In the genomic region with DNA sequence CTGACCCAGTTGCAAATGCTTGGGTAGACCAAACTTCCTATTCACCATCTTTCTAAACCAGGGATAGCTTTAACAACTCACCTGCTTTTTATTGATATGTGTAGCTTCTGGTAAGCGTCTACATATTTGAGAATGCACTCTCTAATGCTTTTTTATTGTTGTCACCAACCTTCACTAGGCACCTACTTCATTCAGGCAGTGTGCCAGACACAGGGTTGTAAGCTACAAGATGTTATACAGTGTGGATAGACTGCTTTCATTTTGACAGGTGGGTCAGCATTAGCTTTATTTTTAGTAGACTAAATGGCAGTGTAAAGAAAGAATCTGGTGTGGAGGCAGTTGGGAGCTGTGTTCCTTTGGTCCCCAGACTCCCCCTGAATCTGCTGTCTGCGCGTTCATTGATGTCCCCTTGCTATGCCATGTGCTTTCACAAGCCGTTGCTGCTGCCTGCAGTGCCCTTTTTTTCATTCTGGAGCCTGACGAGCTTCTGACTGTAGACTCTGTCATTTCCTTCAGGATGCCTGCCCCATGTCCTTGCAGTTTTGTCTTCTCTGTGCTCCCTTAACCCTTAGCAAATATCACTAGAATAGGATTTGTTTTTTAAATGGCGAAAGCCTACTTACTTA, we compare ENCODE assay signal across 15 cellular contexts. TPM values are rescaled to one million over a fixed set of nuclear protein-coding genes. Genes with fewer than 3 reads are reported as not detected.
A peak's percentile ranks its signal among the peaks of the same experiment; 100 is the strongest.
DNase-seq lines count a peak whose midpoint lies in the region; ATAC-seq, FAIRE-seq and TF ChIP-seq lines count a peak whose summit lies in the region.
"Had no signal": no experiment of that assay in that cellular context is flagged by ENCODE, and none has a peak within 500 bp of the region (broad histone marks: within the 10 kb centered on the region; RNA-seq: fewer than 3 reads in every experiment).

No MANE protein-coding gene starts in this region.

- no peak overlapping the region for H3K4me3 Mint-ChIP-seq in astrocyte (ENCODE audit: unreplicated experiment)
- H3K4me3 Mint-ChIP-seq: CD14-positive monocyte; naive thymus-derived CD8-positive, alpha-beta T cell; T-helper 17 cell had no signal

- no peaks in the 10 kb centered on the region for H3K9me3 Mint-ChIP-seq in astrocyte (ENCODE audit: unreplicated experiment)
- H3K9me3 Mint-ChIP-seq: naive thymus-derived CD8-positive, alpha-beta T cell had no signal

- H3K9ac ChIP-seq in astrocyte (ENCODE audit: low read length), result peak overlapping the region; percentile 3

- H3K27ac ChIP-seq in astrocyte (ENCODE audit: low read depth, low read length) (no peak overlapping the region), left lung (no peak overlapping the region)
- H3K27ac ChIP-seq: PC-9, testis had no signal

- peaks cover 13% of the 10 kb centered on the region for H3K4me1 ChIP-seq in astrocyte (ENCODE audit: insufficient read depth, low read length)
- peaks cover 0 to 6% of the 10 kb centered on the region in 2 donors for H3K4me1 ChIP-seq in left lung
- H3K4me1 ChIP-seq: testis had no signal

- TF ChIP-seq CTCF in astrocyte (IDR thresholded peaks at IDR 0.05; ENCODE audit: insufficient read depth, low read depth, low read length), result no peak
- TF ChIP-seq CTCF in left lung (IDR thresholded peaks at IDR 0.05), result no peak

- no peak for FAIRE-seq in astrocyte (lab: Jason Lieb, UNC)

- peak overlapping the region; percentile 67 for H3K4me2 ChIP-seq in astrocyte (ENCODE audit: low read length)
- H3K4me2 ChIP-seq: PC-9 had no signal

- H3K4me1 Mint-ChIP-seq in astrocyte (ENCODE audit: low read depth, unreplicated experiment), result peaks cover 12% of the 10 kb centered on the region
- H3K4me1 Mint-ChIP-seq: CD14-positive monocyte had no signal

- no peak overlapping the region for H3K27ac Mint-ChIP-seq in astrocyte (ENCODE audit: unreplicated experiment)
- H3K27ac Mint-ChIP-seq: T-helper 17 cell had no signal

- H3K36me3 Mint-ChIP-seq in astrocyte (ENCODE audit: low read depth, unreplicated experiment), result no peaks in the 10 kb centered on the region

- H3K27me3 Mint-ChIP-seq in astrocyte (ENCODE audit: low read depth, unreplicated experiment), result no peaks in the 10 kb centered on the region
- H3K27me3 Mint-ChIP-seq: naive thymus-derived CD8-positive, alpha-beta T cell; T-helper 17 cell had no signal

- intact Hi-C loops in left lung (cut with DNase I), result loop anchor here in 1 of 2 donors (10.0 kb wide), 2 partner anchors 159 to 279 kb away; no protein-coding TSS in a partner anchor

- H3K9me3 ChIP-seq in astrocyte (ENCODE audit: insufficient read depth, low read depth, low read length) (no peaks in the 10 kb centered on the region), left lung (no peaks in the 10 kb centered on the region)
- H3K9me3 ChIP-seq: testis had no signal

- ATAC-seq in left lung, result peak; percentile 55
- ATAC-seq: naive thymus-derived CD8-positive, alpha-beta T cell; T-helper 17 cell had no signal

- peaks cover 26% of the 10 kb centered on the region for H4K20me1 ChIP-seq in astrocyte (ENCODE audit: insufficient read depth, low read length)

- in situ Hi-C loops in G401 (cut with HindIII; ENCODE audit: low sequenced_read_pairs), result no loop called here

- peaks cover 6% of the 10 kb centered on the region for H3K79me2 ChIP-seq in astrocyte (ENCODE audit: insufficient read depth, low read length)

- H3K27me3 ChIP-seq in astrocyte (ENCODE audit: insufficient read depth, low read length), result no peaks in the 10 kb centered on the region
- H3K27me3 ChIP-seq in left lung, result no peaks in the 10 kb centered on the region
- H3K27me3 ChIP-seq: testis had no signal

- no peak overlapping the region for H2AFZ ChIP-seq in astrocyte (ENCODE audit: low read depth, low read length)
- H2AFZ ChIP-seq: PC-9 had no signal

- peak overlapping the region; percentile 20 for H3K4me3 ChIP-seq in astrocyte (ENCODE audit: insufficient read depth, low read depth, low read length)
- no peak overlapping the region for H3K4me3 ChIP-seq in left lung
- H3K4me3 ChIP-seq: PC-9, testis had no signal

- DNase-seq in G401 (ENCODE audit: low spot score) (peak; percentile 23), NCI-H1092 (lab: John Stamatoyannopoulos, UW) (peak; percentile 39), astrocyte (ENCODE audit: low read depth) (no peak), left lung (no peak), T-helper 9 cell (no peak)
- no peak for DNase-seq in stimulated activated CD4-positive, alpha-beta T cell treated with anti-CD3 and anti-CD28 coated beads, Interleukin-15, amount 100 ng/mL, for 24 hours
- no peak for DNase-seq in stimulated activated naive CD4-positive, alpha-beta T cell treated with Interleukin-2 at 50 U/mL for 16 hours (lab: John Stamatoyannopoulos, UW)
- DNase-seq: activated CD4-positive, alpha-beta T cell treated with anti-CD3 and anti-CD28 coated beads for 4 hours; activated T-cell treated with anti-CD3 and anti-CD28 coated beads, Interleukin-2, amount 50 U/mL, for 48 hours; cortex of kidney; naive thymus-derived CD8-positive, alpha-beta T cell; PC-9; T-helper 17 cell; testis had no signal

- H3K36me3 ChIP-seq in astrocyte (ENCODE audit: insufficient read depth, low read length) (no peaks in the 10 kb centered on the region), left lung (peaks cover 0 to 7% of the 10 kb centered on the region in 2 donors)

RNA-seq across cellular contexts. Expression of gene NRF1, which starts 32.1 kb away (rescaled TPM):
- 12.9 and 23.6 TPM in 2 replicates for total RNA-seq in G401 (2014; rRNA removed; shearing (Covaris generic))
- 11.7 and 12.7 TPM in 2 replicates for total RNA-seq in astrocyte
- 10 to 100 TPM; 11.4 to 14.0 TPM for total RNA-seq in left lung

Comparison
In these comparisons a context has a peak if more than half of its experiments do, and no peak if none do; other contexts are left out.
1. DNase-seq: peak in G401 (single experiment) and NCI-H1092 (single experiment); none in astrocyte (single experiment), left lung (0 of 2), stimulated activated CD4-positive, alpha-beta T cell treated with anti-CD3 and anti-CD28 coated beads, Interleukin-15, amount 100 ng/mL, for 24 hours (single experiment), T-helper 9 cell (single experiment) and stimulated activated naive CD4-positive, alpha-beta T cell treated with Interleukin-2 at 50 U/mL for 16 hours (single experiment).